ENCODE assay signal across 16 cellular contexts in genomic region chr20:18663932-18664331, GRCh38.
A peak's percentile ranks its signal among the peaks of the same experiment; 100 is the strongest.
DNase-seq lines count a peak whose midpoint lies in the region; ATAC-seq and TF ChIP-seq lines count a peak whose summit lies in the region.
"Had no signal": no experiment of that assay in that cellular context is flagged by ENCODE, and none has a peak within 500 bp of the region (broad histone marks: within the 10 kb centered on the region; RNA-seq: fewer than 3 reads in every experiment).

No MANE protein-coding gene starts in this region.

- no peaks in the 10 kb centered on the region for H3K9me3 Mint-ChIP-seq in activated T-helper 17 cell treated with anti-CD3 and anti-CD28 coated beads, Interleukin-2, amount 50 U/mL, for 72 hours
- H3K9me3 Mint-ChIP-seq: CD8-positive, alpha-beta T cell had no signal

- peaks cover 4% of the 10 kb centered on the region for H3K4me1 Mint-ChIP-seq in activated T-helper 17 cell treated with anti-CD3 and anti-CD28 coated beads, Interleukin-2, amount 50 U/mL, for 72 hours

- H3K4me3 ChIP-seq in fibroblast of mammary gland (ENCODE audit: control insufficient read depth, low read depth, low read length) (no peak overlapping the region), skeletal muscle cell (ENCODE audit: low read depth, low read length) (no peak overlapping the region)
- H3K4me3 ChIP-seq: PC-9 had no signal

- peak; percentile 12 for DNase-seq in EL
- DNase-seq in fibroblast of mammary gland (ENCODE audit: low read depth), result peak; percentile 59
- peak; percentile 43 for DNase-seq in skeletal muscle cell (ENCODE audit: low read depth)
- no peak for DNase-seq in superior temporal gyrus (ENCODE audit: extremely low spot score)
- DNase-seq in UCSD-AML1 (lab: John Stamatoyannopoulos, UW; ENCODE audit: unreplicated experiment), result no peak
- no peak for DNase-seq in NOMO-1 treated with DMSO at 0.1 percent for 48 hours (lab: John Stamatoyannopoulos, UW; ENCODE audit: unreplicated experiment)
- DNase-seq: CD8-positive, alpha-beta T cell; Karpas-422; NCI-H1436; NCI-H2081; NCI-H226; NCI-H526 treated with DMSO at 0.1 percent for 48 hours; NK-92 treated with Interleukin-12 subunit alpha and Interleukin-12 subunit beta, amount 100 ng/mL, for 24 hours; PC-9 had no signal

- H3K27ac Mint-ChIP-seq in activated T-helper 17 cell treated with anti-CD3 and anti-CD28 coated beads, Interleukin-2, amount 50 U/mL, for 72 hours, result peak overlapping the region; percentile 78
- H3K27ac Mint-ChIP-seq: CD8-positive, alpha-beta T cell had no signal

- no peak for ATAC-seq in activated T-helper 17 cell treated with anti-CD3 and anti-CD28 coated beads, Interleukin-2, amount 50 U/mL, for 72 hours (replicated peaks)
- no peak for ATAC-seq in GM19324 (IDR thresholded peaks at IDR 0.05; ENCODE audit: low FRiP score, unreplicated experiment)
- ATAC-seq: CD8-positive, alpha-beta T cell had no signal

- H3K36me3 Mint-ChIP-seq in activated T-helper 17 cell treated with anti-CD3 and anti-CD28 coated beads, Interleukin-2, amount 50 U/mL, for 72 hours (ENCODE audit: low read depth), result peaks cover 5% of the 10 kb centered on the region

- no peaks in the 10 kb centered on the region for H3K27me3 Mint-ChIP-seq in activated T-helper 17 cell treated with anti-CD3 and anti-CD28 coated beads, Interleukin-2, amount 50 U/mL, for 72 hours

- H3K4me3 Mint-ChIP-seq in activated T-helper 17 cell treated with anti-CD3 and anti-CD28 coated beads, Interleukin-2, amount 50 U/mL, for 72 hours, result no peak overlapping the region
- H3K4me3 Mint-ChIP-seq: CD8-positive, alpha-beta T cell had no signal

- TF ChIP-seq CTCF in fibroblast of mammary gland (conservative IDR thresholded peaks at IDR 0.05; ENCODE audit: control insufficient read depth, insufficient read depth, low read depth, low read length), result no peak

Comparison
In these comparisons a context has a peak if more than half of its experiments do, and no peak if none do; other contexts are left out.
1. DNase-seq: peak in EL (single experiment), fibroblast of mammary gland (single experiment) and skeletal muscle cell (single experiment); none in superior temporal gyrus (single experiment), UCSD-AML1 (single experiment) and NOMO-1 treated with DMSO at 0.1 percent for 48 hours (single experiment).